ENCODE assay signal across 1 cellular context in the genomic region with DNA sequence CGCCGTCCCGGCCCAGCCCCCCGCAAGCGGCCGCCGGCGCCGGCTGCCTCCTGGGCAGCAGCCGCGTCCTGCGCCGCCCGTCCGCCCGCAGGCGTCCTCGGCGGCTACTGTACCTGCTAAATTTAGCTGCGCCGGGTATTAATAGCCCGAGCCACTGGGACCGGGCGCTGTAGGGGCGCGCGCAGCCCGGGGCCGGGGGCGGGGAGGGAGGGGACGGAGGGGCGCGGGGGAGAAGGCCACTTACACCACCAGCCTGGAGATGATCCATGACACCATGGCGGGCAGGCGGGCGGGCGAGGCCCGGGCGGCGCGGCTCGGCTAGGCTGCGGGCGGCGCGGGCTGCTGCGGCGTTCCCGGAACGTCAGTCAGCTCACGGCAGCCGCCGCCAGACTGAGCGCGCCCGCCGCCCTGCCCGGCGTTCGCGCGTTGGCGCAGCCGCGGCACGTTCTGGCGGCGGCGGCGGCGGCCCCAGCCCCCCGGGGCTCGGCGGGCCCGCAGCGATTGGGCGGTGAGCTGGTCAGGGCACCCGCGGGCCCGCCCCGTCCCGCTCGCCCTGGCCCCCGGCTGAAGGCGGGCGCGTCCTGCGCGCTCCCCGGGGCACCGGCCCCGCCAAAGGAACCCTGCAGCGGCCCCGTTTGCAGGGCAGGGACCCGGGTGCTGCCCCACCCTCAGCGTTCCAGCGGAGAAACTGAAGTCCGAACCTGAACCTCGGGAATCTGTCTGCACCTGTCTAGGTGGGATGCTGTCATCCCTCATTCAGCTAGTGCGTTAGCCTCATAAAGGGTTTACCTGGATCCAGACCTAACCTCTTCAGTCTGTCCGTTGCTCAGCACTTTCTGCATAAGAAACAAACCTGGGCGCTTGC.
TF ChIP-seq lines count a peak whose summit lies in the region.

A gene with protein sequence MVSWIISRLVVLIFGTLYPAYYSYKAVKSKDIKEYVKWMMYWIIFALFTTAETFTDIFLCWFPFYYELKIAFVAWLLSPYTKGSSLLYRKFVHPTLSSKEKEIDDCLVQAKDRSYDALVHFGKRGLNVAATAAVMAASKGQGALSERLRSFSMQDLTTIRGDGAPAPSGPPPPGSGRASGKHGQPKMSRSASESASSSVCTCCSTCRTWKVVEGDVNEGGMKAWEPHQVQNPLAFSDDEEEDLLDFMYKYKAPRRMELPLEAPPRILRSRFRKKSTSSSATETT (minus strand): TSS at position 392 of the 865 bp plus-strand sequence. CDS start 116 bp downstream, at position 276.

TF ChIP-seq in liver, 16 proteins besides CTCF, POLR2A, EP300 and RAD21 (continued from another document):
- TF ChIP-seq, protein P1, sequence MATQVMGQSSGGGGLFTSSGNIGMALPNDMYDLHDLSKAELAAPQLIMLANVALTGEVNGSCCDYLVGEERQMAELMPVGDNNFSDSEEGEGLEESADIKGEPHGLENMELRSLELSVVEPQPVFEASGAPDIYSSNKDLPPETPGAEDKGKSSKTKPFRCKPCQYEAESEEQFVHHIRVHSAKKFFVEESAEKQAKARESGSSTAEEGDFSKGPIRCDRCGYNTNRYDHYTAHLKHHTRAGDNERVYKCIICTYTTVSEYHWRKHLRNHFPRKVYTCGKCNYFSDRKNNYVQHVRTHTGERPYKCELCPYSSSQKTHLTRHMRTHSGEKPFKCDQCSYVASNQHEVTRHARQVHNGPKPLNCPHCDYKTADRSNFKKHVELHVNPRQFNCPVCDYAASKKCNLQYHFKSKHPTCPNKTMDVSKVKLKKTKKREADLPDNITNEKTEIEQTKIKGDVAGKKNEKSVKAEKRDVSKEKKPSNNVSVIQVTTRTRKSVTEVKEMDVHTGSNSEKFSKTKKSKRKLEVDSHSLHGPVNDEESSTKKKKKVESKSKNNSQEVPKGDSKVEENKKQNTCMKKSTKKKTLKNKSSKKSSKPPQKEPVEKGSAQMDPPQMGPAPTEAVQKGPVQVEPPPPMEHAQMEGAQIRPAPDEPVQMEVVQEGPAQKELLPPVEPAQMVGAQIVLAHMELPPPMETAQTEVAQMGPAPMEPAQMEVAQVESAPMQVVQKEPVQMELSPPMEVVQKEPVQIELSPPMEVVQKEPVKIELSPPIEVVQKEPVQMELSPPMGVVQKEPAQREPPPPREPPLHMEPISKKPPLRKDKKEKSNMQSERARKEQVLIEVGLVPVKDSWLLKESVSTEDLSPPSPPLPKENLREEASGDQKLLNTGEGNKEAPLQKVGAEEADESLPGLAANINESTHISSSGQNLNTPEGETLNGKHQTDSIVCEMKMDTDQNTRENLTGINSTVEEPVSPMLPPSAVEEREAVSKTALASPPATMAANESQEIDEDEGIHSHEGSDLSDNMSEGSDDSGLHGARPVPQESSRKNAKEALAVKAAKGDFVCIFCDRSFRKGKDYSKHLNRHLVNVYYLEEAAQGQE (IDR thresholded peaks at IDR 0.05): no peak
- no peak for TF ChIP-seq JUND (IDR thresholded peaks at IDR 0.05)
- no peak for TF ChIP-seq HNF4G (IDR thresholded peaks at IDR 0.05)
- no peak for TF ChIP-seq TAF1 (conservative IDR thresholded peaks at IDR 0.05)
- TF ChIP-seq HNF4A (conservative IDR thresholded peaks at IDR 0.05): no peak
- TF ChIP-seq, protein P2, sequence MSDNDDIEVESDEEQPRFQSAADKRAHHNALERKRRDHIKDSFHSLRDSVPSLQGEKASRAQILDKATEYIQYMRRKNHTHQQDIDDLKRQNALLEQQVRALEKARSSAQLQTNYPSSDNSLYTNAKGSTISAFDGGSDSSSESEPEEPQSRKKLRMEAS (IDR thresholded peaks at IDR 0.05): no peak
- no peak for TF ChIP-seq YY1 (IDR thresholded peaks at IDR 0.05)
- TF ChIP-seq EGR1 (IDR thresholded peaks at IDR 0.05; ENCODE audit: low read depth in 2 of 2): no peak
- TF ChIP-seq FOXA2 (IDR thresholded peaks at IDR 0.05): no peak
- TF ChIP-seq, protein P3, sequence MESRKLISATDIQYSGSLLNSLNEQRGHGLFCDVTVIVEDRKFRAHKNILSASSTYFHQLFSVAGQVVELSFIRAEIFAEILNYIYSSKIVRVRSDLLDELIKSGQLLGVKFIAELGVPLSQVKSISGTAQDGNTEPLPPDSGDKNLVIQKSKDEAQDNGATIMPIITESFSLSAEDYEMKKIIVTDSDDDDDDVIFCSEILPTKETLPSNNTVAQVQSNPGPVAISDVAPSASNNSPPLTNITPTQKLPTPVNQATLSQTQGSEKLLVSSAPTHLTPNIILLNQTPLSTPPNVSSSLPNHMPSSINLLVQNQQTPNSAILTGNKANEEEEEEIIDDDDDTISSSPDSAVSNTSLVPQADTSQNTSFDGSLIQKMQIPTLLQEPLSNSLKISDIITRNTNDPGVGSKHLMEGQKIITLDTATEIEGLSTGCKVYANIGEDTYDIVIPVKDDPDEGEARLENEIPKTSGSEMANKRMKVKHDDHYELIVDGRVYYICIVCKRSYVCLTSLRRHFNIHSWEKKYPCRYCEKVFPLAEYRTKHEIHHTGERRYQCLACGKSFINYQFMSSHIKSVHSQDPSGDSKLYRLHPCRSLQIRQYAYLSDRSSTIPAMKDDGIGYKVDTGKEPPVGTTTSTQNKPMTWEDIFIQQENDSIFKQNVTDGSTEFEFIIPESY (IDR thresholded peaks at IDR 0.05): no peak
TF ChIP-seq in liver: peak in this region for 0.
